21 cellular contexts compared by ENCODE assay signal in genomic region chr2:10764101-10764785, GRCh38. TPM values are rescaled to one million over a fixed set of nuclear protein-coding genes. Genes with fewer than 3 reads are reported as not detected.
A peak's percentile ranks its signal among the peaks of the same experiment; 100 is the strongest.
DNase-seq lines count a peak whose midpoint lies in the region; TF ChIP-seq lines count a peak whose summit lies in the region.
"Had no signal": no experiment of that assay in that cellular context is flagged by ENCODE, and none has a peak within 500 bp of the region (broad histone marks: within the 10 kb centered on the region; RNA-seq: fewer than 3 reads in every experiment).

No MANE protein-coding gene starts in this region.

- no peak overlapping the region for H3K4me3 Mint-ChIP-seq in nephron progenitor cell
- H3K4me3 Mint-ChIP-seq: CD14-positive monocyte had no signal

- peak overlapping the region; percentile 37 to 93 (median 83) for H3K4me2 ChIP-seq in BLaER1 treated with 17β-estradiol and CSF1 and Interleukin-3, amounts not matched to agents 10 nM and 100 nM

- no peaks in the 10 kb centered on the region for H3K27me3 ChIP-seq in BLaER1 treated with 17β-estradiol and CSF1 and Interleukin-3, amounts not matched to agents 10 nM and 100 nM
- no peaks in the 10 kb centered on the region for H3K27me3 ChIP-seq in sigmoid colon

- WGBS in sigmoid colon, 2 donors, result 91 to 95% methylated on average over 18 of the region's 18 CpGs

- DNase-seq in cerebellar cortex (ENCODE audit: low spot score) (peak; percentile 52), nephron progenitor cell (no peak), sigmoid colon (peak; percentile 20), NCI-H2107 (lab: John Stamatoyannopoulos, UW) (no peak), iPS-NIHi11 (ENCODE audit: low spot score) (no peak), foreskin fibroblast (no peak)
- DNase-seq: Calu3, DND-41, GM23248, KBM-7, MV-4-11, NCI-H1105, NCI-H1436 treated with DMSO at 0.1 percent for 48 hours, NCI-H187 treated with DMSO at 0.1 percent for 48 hours, NCI-H524, NCI-H774, SJCRH30 had no signal

- no peak for TF ChIP-seq POLR2A in sigmoid colon (IDR thresholded peaks at IDR 0.05)

- H3K36me3 ChIP-seq in BLaER1 treated with 17β-estradiol and CSF1 and Interleukin-3, amounts not matched to agents 10 nM and 100 nM, result no peaks in the 10 kb centered on the region
- H3K36me3 ChIP-seq in sigmoid colon, result no peaks in the 10 kb centered on the region
- H3K36me3 ChIP-seq: HAP-1, SJCRH30 had no signal

- no peaks in the 10 kb centered on the region for H3K9me3 ChIP-seq in BLaER1 treated with 17β-estradiol and CSF1 and Interleukin-3, amounts not matched to agents 10 nM and 100 nM (replicated peaks in 1 of 11)
- H3K9me3 ChIP-seq in sigmoid colon, result no peaks in the 10 kb centered on the region
- H3K9me3 ChIP-seq: HAP-1, SJCRH30 had no signal

- H4K20me1 ChIP-seq in BLaER1 treated with 17β-estradiol and CSF1 and Interleukin-3, amounts not matched to agents 10 nM and 100 nM, result peaks cover 0 to 13% (median 0%) of the 10 kb centered on the region in 11 experiments; a peak in 3 of 22 replicates

- H3K9ac ChIP-seq in BLaER1 treated with 17β-estradiol and CSF1 and Interleukin-3, amounts not matched to agents 10 nM and 100 nM, result peak overlapping the region in 4 of 11 experiments; percentile 25 to 44 (median 34); a peak in 4 of 22 replicates
- H3K9ac ChIP-seq: GM23248 had no signal

- TF ChIP-seq EP300 in sigmoid colon (IDR thresholded peaks at IDR 0.05), result no peak

- H3K36me3 Mint-ChIP-seq in nephron progenitor cell (ENCODE audit: low read depth), result no peaks in the 10 kb centered on the region
- H3K36me3 Mint-ChIP-seq: CD14-positive monocyte had no signal

- peak overlapping the region; percentile 61 for H3K27ac Mint-ChIP-seq in nephron progenitor cell
- H3K27ac Mint-ChIP-seq: CD14-positive monocyte had no signal

- peaks cover 27% of the 10 kb centered on the region for H3K4me1 Mint-ChIP-seq in nephron progenitor cell
- H3K4me1 Mint-ChIP-seq: CD14-positive monocyte had no signal

- H3K4me3 ChIP-seq in BLaER1 treated with 17β-estradiol and CSF1 and Interleukin-3, amounts not matched to agents 10 nM and 100 nM, result no peak overlapping the region
- no peak overlapping the region for H3K4me3 ChIP-seq in sigmoid colon
- no peak overlapping the region for H3K4me3 ChIP-seq in foreskin fibroblast (ENCODE audit: low read depth in 1 of 2, low read length in 2 of 2)
- H3K4me3 ChIP-seq: GM23248, HAP-1, SJCRH30 had no signal

- intact Hi-C loops in sigmoid colon (cut with DNase I), result no loop called here

- peak overlapping the region in 1 of 11 experiments; percentile 17; a peak in 2 of 22 replicates for H3K27ac ChIP-seq in BLaER1 treated with 17β-estradiol and CSF1 and Interleukin-3, amounts not matched to agents 10 nM and 100 nM
- no peak overlapping the region for H3K27ac ChIP-seq in sigmoid colon
- H3K27ac ChIP-seq: GM23248, SJCRH30 had no signal

- peaks cover 3% of the 10 kb centered on the region for H3K27me3 Mint-ChIP-seq in nephron progenitor cell (ENCODE audit: low read depth, poor library complexity)

- peaks cover 11 to 35% (median 29%) of the 10 kb centered on the region in 10 experiments for H3K4me1 ChIP-seq in BLaER1 treated with 17β-estradiol and CSF1 and Interleukin-3, amounts not matched to agents 10 nM and 100 nM
- H3K4me1 ChIP-seq in sigmoid colon, result no peaks in the 10 kb centered on the region
- H3K4me1 ChIP-seq: HAP-1, SJCRH30 had no signal

- TF ChIP-seq CTCF in nephron progenitor cell (IDR thresholded peaks at IDR 0.05), result no peak
- TF ChIP-seq CTCF in sigmoid colon (IDR thresholded peaks at IDR 0.05), result no peak
- TF ChIP-seq CTCF in foreskin fibroblast (IDR thresholded peaks at IDR 0.05; ENCODE audit: low read depth, low read length), result no peak

- no peaks in the 10 kb centered on the region for H3K9me3 Mint-ChIP-seq in nephron progenitor cell

RNA-seq across cellular contexts. Expression of gene ATP6V1C2, which starts 42.8 kb away (rescaled TPM):
- total RNA-seq in sigmoid colon, result under 1 TPM in 1 of 4 donors, not detected in 3; 0.55 TPM
- under 1 TPM; under 0.01 to 0.93 (median 0.23) TPM for polyA plus RNA-seq in sigmoid colon
- total RNA-seq: GM23248, LHCN-M2 had no signal
- polyA plus RNA-seq: CD14-positive monocyte had no signal

RNA-seq across cellular contexts. Expression of gene PDIA6, which starts 48.3 kb away (rescaled TPM):
- 10 to 100 TPM; 57.3 to 90.3 (median 81.0) TPM for total RNA-seq in sigmoid colon
- 100 to 1,000 TPM in 1 of 3 donors, 10 to 100 TPM in 2; 31.8 to 211 (median 64.0) TPM for polyA plus RNA-seq in sigmoid colon

Comparison
In these comparisons a context has a peak if more than half of its experiments do, and no peak if none do; other contexts are left out.
1. DNase-seq: peak in cerebellar cortex (single experiment) and sigmoid colon (single experiment); none in nephron progenitor cell (single experiment), NCI-H2107 (single experiment), iPS-NIHi11 (single experiment) and foreskin fibroblast (0 of 2).